In the genomic region with DNA sequence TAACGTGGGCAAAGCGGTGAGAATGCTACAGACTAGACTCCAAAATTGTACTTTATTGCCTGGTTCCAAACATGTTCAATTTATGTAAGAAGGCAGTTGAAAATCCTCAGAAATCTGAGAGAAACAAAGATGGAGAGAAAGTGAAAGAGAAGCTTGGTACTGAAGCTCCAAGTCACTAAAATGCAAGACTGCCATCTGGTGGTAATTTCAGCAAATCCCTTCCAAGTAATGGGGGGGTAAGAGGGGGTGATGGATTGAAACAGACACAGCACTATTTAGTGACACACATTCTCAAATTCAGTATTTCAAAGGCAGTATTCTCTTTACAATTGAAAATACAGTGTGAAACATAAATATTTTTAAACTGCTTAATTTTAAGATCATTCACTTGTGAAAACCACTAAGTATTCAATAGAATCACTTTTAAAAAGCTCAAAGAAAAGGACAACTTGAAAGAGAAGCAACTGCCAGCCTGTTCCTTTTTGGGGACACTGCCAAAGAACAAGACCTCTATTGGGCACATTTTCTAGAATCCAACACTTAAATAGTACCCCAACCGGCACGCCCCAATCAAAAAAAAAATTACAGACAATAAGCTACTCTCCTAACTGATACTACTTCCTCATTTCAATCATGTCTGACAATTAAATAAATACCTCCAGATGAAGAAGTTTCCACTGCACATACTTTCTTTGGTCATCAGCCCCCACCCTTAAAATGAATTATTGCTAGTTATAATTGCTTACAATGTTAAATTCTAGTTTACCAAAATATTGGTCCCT, we compare ENCODE assay signal across 7 cellular contexts.
DNase-seq lines count a peak whose midpoint lies in the region; ATAC-seq and TF ChIP-seq lines count a peak whose summit lies in the region.

No MANE protein-coding gene starts in this region.

- no peaks in the 10 kb centered on the region for H3K27me3 Mint-ChIP-seq in activated naive CD8-positive, alpha-beta T cell treated with anti-CD3 and anti-CD28 coated beads for 36 hours
- no peaks in the 10 kb centered on the region for H3K27me3 Mint-ChIP-seq in progenitor cell of endocrine pancreas

- peak; percentile 83 for ATAC-seq in GM19468 (IDR thresholded peaks at IDR 0.05; ENCODE audit: extremely low read depth, unreplicated experiment)
- ATAC-seq in HG03521 (IDR thresholded peaks at IDR 0.05; ENCODE audit: unreplicated experiment): peak; percentile 89

- H3K4me1 Mint-ChIP-seq in activated naive CD8-positive, alpha-beta T cell treated with anti-CD3 and anti-CD28 coated beads for 36 hours: peaks cover 6% of the 10 kb centered on the region
- H3K4me1 Mint-ChIP-seq in progenitor cell of endocrine pancreas (ENCODE audit: low read depth): peaks cover 2% of the 10 kb centered on the region

- intact Hi-C loops in head of caudate nucleus (cut with DNase I): no loop called here

- peak overlapping the region; percentile 41 for H3K4me3 Mint-ChIP-seq in activated naive CD8-positive, alpha-beta T cell treated with anti-CD3 and anti-CD28 coated beads for 36 hours
- H3K4me3 Mint-ChIP-seq in progenitor cell of endocrine pancreas (ENCODE audit: low read depth): no peak overlapping the region

- H3K36me3 Mint-ChIP-seq in activated naive CD8-positive, alpha-beta T cell treated with anti-CD3 and anti-CD28 coated beads for 36 hours: peaks cover 2% of the 10 kb centered on the region
- H3K36me3 Mint-ChIP-seq in progenitor cell of endocrine pancreas (ENCODE audit: insufficient read depth): peaks cover 1% of the 10 kb centered on the region

- no peaks in the 10 kb centered on the region for H3K9me3 Mint-ChIP-seq in activated naive CD8-positive, alpha-beta T cell treated with anti-CD3 and anti-CD28 coated beads for 36 hours
- H3K9me3 Mint-ChIP-seq in progenitor cell of endocrine pancreas (ENCODE audit: low read depth): no peaks in the 10 kb centered on the region

- DNase-seq in EH (ENCODE audit: low read depth): peak; percentile 77
- DNase-seq in NCI-H774 (lab: John Stamatoyannopoulos, UW): peak; percentile 62
- peak; percentile 27 for DNase-seq in activated naive CD8-positive, alpha-beta T cell treated with anti-CD3 and anti-CD28 coated beads for 36 hours
- DNase-seq in head of caudate nucleus: peak in 26 of 42 donors; percentile 31 to 90 (median 71)
- no peak for DNase-seq in progenitor cell of endocrine pancreas (ENCODE audit: low spot score, unreplicated experiment)

- H3K27ac Mint-ChIP-seq in activated naive CD8-positive, alpha-beta T cell treated with anti-CD3 and anti-CD28 coated beads for 36 hours: peak overlapping the region; percentile 34
- no peak overlapping the region for H3K27ac Mint-ChIP-seq in progenitor cell of endocrine pancreas

- peak; percentile 82 for TF ChIP-seq CTCF in progenitor cell of endocrine pancreas (IDR thresholded peaks at IDR 0.05; ENCODE audit: unreplicated experiment)
